17 cellular contexts compared by ENCODE assay signal in genomic region chr3:125115640-125116039, GRCh38. TPM values are rescaled to one million over a fixed set of nuclear protein-coding genes. Genes with fewer than 3 reads are reported as not detected.
DNase-seq lines count a peak whose midpoint lies in the region; ATAC-seq, FAIRE-seq and TF ChIP-seq lines count a peak whose summit lies in the region.
"Had no signal": no experiment of that assay in that cellular context is flagged by ENCODE, and none has a peak within 500 bp of the region (broad histone marks: within the 10 kb centered on the region; RNA-seq: fewer than 3 reads in every experiment).

No MANE protein-coding gene starts in this region.

- no peaks in the 10 kb centered on the region for H3K9me3 ChIP-seq in neural progenitor cell (ENCODE audit: low read depth)
- H3K9me3 ChIP-seq in CD4-positive, alpha-beta memory T cell (ENCODE audit: control insufficient read depth in 1 of 2, low read length in 2 of 2): no peaks in the 10 kb centered on the region
- H3K9me3 ChIP-seq: gastroesophageal sphincter had no signal

- H3K27me3 Mint-ChIP-seq in neural progenitor cell (ENCODE audit: insufficient read depth, low read depth): peaks cover 6% of the 10 kb centered on the region
- no peaks in the 10 kb centered on the region for H3K27me3 Mint-ChIP-seq in CD4-positive, alpha-beta memory T cell

- no peaks in the 10 kb centered on the region for H3K36me3 Mint-ChIP-seq in neural progenitor cell
- H3K36me3 Mint-ChIP-seq in CD4-positive, alpha-beta memory T cell: no peaks in the 10 kb centered on the region

- intact Hi-C loops in CD4-positive, alpha-beta memory T cell (cut with micrococcal nuclease): loop anchor here (1.0 kb wide), 1 partner anchor 27 kb away; no protein-coding TSS in a partner anchor

- no peak overlapping the region for H3K4me3 ChIP-seq in neural progenitor cell
- no peak overlapping the region for H3K4me3 ChIP-seq in CD4-positive, alpha-beta memory T cell (ENCODE audit: low read length in 2 of 2)
- H3K4me3 ChIP-seq: gastroesophageal sphincter had no signal

- peaks cover 40% of the 10 kb centered on the region for H3F3A ChIP-seq in neural progenitor cell (ENCODE audit: low read depth)

- peaks cover 39% of the 10 kb centered on the region for H3K4me1 ChIP-seq in neural progenitor cell
- H3K4me1 ChIP-seq in CD4-positive, alpha-beta memory T cell (ENCODE audit: insufficient read depth, low read length): peaks cover 15% of the 10 kb centered on the region

- peak overlapping the region; percentile 39 for H3K4me3 Mint-ChIP-seq in neural progenitor cell
- no peak overlapping the region for H3K4me3 Mint-ChIP-seq in CD4-positive, alpha-beta memory T cell
- H3K4me3 Mint-ChIP-seq: activated CD4-positive, alpha-beta memory T cell treated with anti-CD3 and anti-CD28 coated beads, Interleukin-2, amount 10 ng/mL, durations not matched to agents 7 days and 5 days; CD4-positive, alpha-beta T cell; dendritic cell treated with granulocyte-macrophage colony-stimulating factor and Interleukin-4, amounts not matched to agents 40 ng/mL and 50 ng/mL, for 4 days; IgD-negative memory B cell had no signal

- no peak for FAIRE-seq in D721Med (lab: Jason Lieb, UNC)

- DNase-seq in EH (ENCODE audit: low read depth) (peak; percentile 88), NCI-H446 treated with DMSO at 0.1 percent for 48 hours (lab: John Stamatoyannopoulos, UW) (peak; percentile 14), fibroblast of peridontal ligament (ENCODE audit: extremely low read depth) (peak; percentile 73), neural progenitor cell (ENCODE audit: low spot score) (peak; percentile 64), NCI-H774 (lab: John Stamatoyannopoulos, UW) (no peak), D721Med (ENCODE audit: insufficient read length, low spot score) (no peak)
- DNase-seq in CD4-positive, alpha-beta memory T cell: no peak
- DNase-seq: activated CD4-positive, alpha-beta memory T cell treated with anti-CD3 and anti-CD28 coated beads, Interleukin-2, amount 10 ng/mL, durations not matched to agents 7 days and 5 days; activated naive CD4-positive, alpha-beta T cell treated with Interleukin-2 at 50 U/mL for 16 hours; CD4-positive, alpha-beta T cell; NCI-H2029; stimulated activated CD4-positive, alpha-beta T cell treated with anti-CD3 and anti-CD28 coated beads, Interleukin-2, amount 100 ng/mL, for 48 hours; stimulated activated naive CD4-positive, alpha-beta T cell had no signal

- H3K79me2 ChIP-seq in neural progenitor cell (ENCODE audit: low read depth): no peaks in the 10 kb centered on the region

- H3K27ac ChIP-seq in neural progenitor cell: peak overlapping the region; percentile 65
- H3K27ac ChIP-seq in CD4-positive, alpha-beta memory T cell (ENCODE audit: low read depth, low read length): no peak overlapping the region

- H2AFZ ChIP-seq in neural progenitor cell (replicated peaks): no peak overlapping the region

- POLR2A ChIA-PET in CD4-positive, alpha-beta memory T cell (lab: Charles Lee; ENCODE audit: partially characterized antibody): no interaction called here

- no peak for ATAC-seq in HG03565 (IDR thresholded peaks at IDR 0.05; ENCODE audit: unreplicated experiment)

- H4K20me1 ChIP-seq in neural progenitor cell (ENCODE audit: low read depth): peaks cover 3% of the 10 kb centered on the region

- H3K27ac Mint-ChIP-seq in neural progenitor cell: peak overlapping the region; percentile 52
- no peak overlapping the region for H3K27ac Mint-ChIP-seq in CD4-positive, alpha-beta memory T cell
- H3K27ac Mint-ChIP-seq: activated CD4-positive, alpha-beta memory T cell treated with anti-CD3 and anti-CD28 coated beads, Interleukin-2, amount 10 ng/mL, durations not matched to agents 7 days and 5 days; CD4-positive, alpha-beta T cell; dendritic cell treated with granulocyte-macrophage colony-stimulating factor and Interleukin-4, amounts not matched to agents 40 ng/mL and 50 ng/mL, for 4 days; IgD-negative memory B cell had no signal

- CTCF ChIA-PET in CD4-positive, alpha-beta memory T cell (lab: Charles Lee; ENCODE audit: partially characterized antibody): no interaction called here

- H3K4me2 ChIP-seq in neural progenitor cell: peak overlapping the region; percentile 66

- H3K9me3 Mint-ChIP-seq in neural progenitor cell: no peaks in the 10 kb centered on the region
- H3K9me3 Mint-ChIP-seq in CD4-positive, alpha-beta memory T cell: peaks cover 0 to 2% (median 0%) of the 10 kb centered on the region in 8 donors
- H3K9me3 Mint-ChIP-seq: activated CD4-positive, alpha-beta memory T cell treated with anti-CD3 and anti-CD28 coated beads, Interleukin-2, amount 10 ng/mL, durations not matched to agents 7 days and 5 days; CD4-positive, alpha-beta T cell; dendritic cell treated with granulocyte-macrophage colony-stimulating factor and Interleukin-4, amounts not matched to agents 40 ng/mL and 50 ng/mL, for 4 days had no signal

- TF ChIP-seq CTCF in neural progenitor cell (IDR thresholded peaks at IDR 0.05) (no peak), D721Med (IDR thresholded peaks at IDR 0.05; ENCODE audit: insufficient read depth, missing control alignments) (no peak)

- peaks cover 9% of the 10 kb centered on the region for H3K27me3 ChIP-seq in neural progenitor cell
- no peaks in the 10 kb centered on the region for H3K27me3 ChIP-seq in CD4-positive, alpha-beta memory T cell (ENCODE audit: insufficient read depth, low read length)
- H3K27me3 ChIP-seq: gastroesophageal sphincter had no signal

- peaks cover 59% of the 10 kb centered on the region for H3K4me1 Mint-ChIP-seq in neural progenitor cell
- H3K4me1 Mint-ChIP-seq in CD4-positive, alpha-beta memory T cell: peaks cover 8 to 17% (median 12%) of the 10 kb centered on the region in 4 donors

- no peaks in the 10 kb centered on the region for H3K36me3 ChIP-seq in neural progenitor cell
- no peaks in the 10 kb centered on the region for H3K36me3 ChIP-seq in CD4-positive, alpha-beta memory T cell (ENCODE audit: insufficient read depth, low read length)
- H3K36me3 ChIP-seq: gastroesophageal sphincter had no signal

- H3K9ac ChIP-seq in neural progenitor cell: no peak overlapping the region

RNA-seq across cellular contexts. Expression of gene HEG1, which starts 59.8 kb away (rescaled TPM):
- total RNA-seq in neural progenitor cell (ENCODE audit: low replicate concordance): 11.4 and 16.4 TPM in 2 replicates
- 10 to 100 TPM; 20.2 to 21.7 TPM for total RNA-seq in CD4-positive, alpha-beta memory T cell
- 1 to 10 TPM; 1.1 to 4.7 TPM for polyA plus RNA-seq in CD4-positive, alpha-beta memory T cell

Comparison
In these comparisons a context has a peak if more than half of its experiments do, and no peak if none do; other contexts are left out.
1. DNase-seq: peak in EH (single experiment), NCI-H446 treated with DMSO at 0.1 percent for 48 hours (single experiment), fibroblast of peridontal ligament (single experiment) and neural progenitor cell (single experiment); none in NCI-H774 (single experiment), CD4-positive, alpha-beta memory T cell (0 of 5) and D721Med (single experiment).